In genomic region chr3:13222891-13223573, GRCh38 we compare ENCODE assay signal across 32 cellular contexts.
"Had no signal": no experiment of that assay in that cellular context is flagged by ENCODE, and none has a peak within 500 bp of the region (broad histone marks: within the 10 kb centered on the region; RNA-seq: fewer than 3 reads in every experiment).

No MANE protein-coding gene starts in this region.

- H3K4me3 Mint-ChIP-seq: activated naive CD8-positive, alpha-beta T cell; mesothelial cell of epicardium; naive B cell; stimulated activated naive B cell treated with anti-CD40 and anti-IgM and Interleukin-4, amounts not matched to agents 10 μg/mL and 1 μg/mL and 100 μg/mL, for 72 hours had no signal

- H3K27ac ChIP-seq: colonic mucosa, epithelial cell of prostate, esophagus squamous epithelium, pancreas, prostate gland, sigmoid colon, stomach, tibial artery, upper lobe of right lung, VCaP had no signal

- ATAC-seq: activated CD4-positive, CD25-positive, alpha-beta regulatory T cell treated with anti-CD3 and anti-CD28 coated beads, Interleukin-2, amount 50 U/mL, for 24 hours; stimulated activated naive B cell treated with anti-CD40 and anti-IgM and Interleukin-4, amounts not matched to agents 10 μg/mL and 1 μg/mL and 100 μg/mL, for 72 hours; upper lobe of right lung had no signal

- H3K4me1 Mint-ChIP-seq: mesothelial cell of epicardium, naive B cell had no signal

- H3K27me3 ChIP-seq: colonic mucosa, esophagus squamous epithelium, pancreas, sigmoid colon, stomach, upper lobe of right lung had no signal

- H3K27me3 Mint-ChIP-seq: activated naive CD8-positive, alpha-beta T cell had no signal

- H3K4me3 ChIP-seq: colonic mucosa, esophagus squamous epithelium, pancreas, prostate gland, sigmoid colon, stomach, tibial artery, upper lobe of right lung had no signal

- H3K36me3 Mint-ChIP-seq: activated naive CD8-positive, alpha-beta T cell; mesothelial cell of epicardium; naive B cell; stimulated activated naive B cell treated with anti-CD40 and anti-IgM and Interleukin-4, amounts not matched to agents 10 μg/mL and 1 μg/mL and 100 μg/mL, for 72 hours had no signal

- H3K27ac Mint-ChIP-seq: activated naive CD8-positive, alpha-beta T cell; mesothelial cell of epicardium; nephron progenitor cell; stimulated activated naive B cell treated with anti-CD40 and anti-IgM and Interleukin-4, amounts not matched to agents 10 μg/mL and 1 μg/mL and 100 μg/mL, for 72 hours had no signal

- H3K9me3 ChIP-seq: colonic mucosa, esophagus squamous epithelium, pancreas, prostate gland, sigmoid colon, stomach, tibial artery, upper lobe of right lung had no signal

- H3K36me3 ChIP-seq: colonic mucosa, esophagus squamous epithelium, pancreas, prostate gland, sigmoid colon, stomach, tibial artery, upper lobe of right lung had no signal

- H3K9me3 Mint-ChIP-seq: mesothelial cell of epicardium; naive B cell; nephron progenitor cell; stimulated activated naive B cell treated with anti-CD40 and anti-IgM and Interleukin-4, amounts not matched to agents 10 μg/mL and 1 μg/mL and 100 μg/mL, for 72 hours had no signal

- H3K4me1 ChIP-seq: colonic mucosa, prostate gland, sigmoid colon, stomach, tibial artery, upper lobe of right lung had no signal

- FAIRE-seq: endometrium, islet of Langerhans, pancreas, small intestine, TTC549 had no signal

- DNase-seq: activated CD4-positive, alpha-beta T cell treated with anti-CD3 and anti-CD28 coated beads for 48 hours; activated CD4-positive, alpha-beta T cell treated with anti-CD3 and anti-CD28 coated beads, Interleukin-2, amount 50 U/mL, for 48 hours; activated CD8-positive, alpha-beta memory T cell treated with anti-CD3 and anti-CD28 coated beads for 24 hours; activated effector memory CD4-positive, alpha-beta T cell treated with Interleukin-2 at 50 U/mL for 16 hours; activated naive CD4-positive, alpha-beta T cell treated with Interleukin-2 at 50 U/mL for 16 hours; cerebellar nuclear complex; colonic mucosa; effector CD8-positive, alpha-beta T cell; esophagus squamous epithelium; foreskin melanocyte; naive B cell; nephron progenitor cell; retina; sigmoid colon; small intestine; stimulated activated CD4-positive, alpha-beta T cell treated with anti-CD3 and anti-CD28 coated beads, Interleukin-1b, Interleukin-23, amount 100 ng/mL, for 48 hours; stimulated activated CD4-positive, alpha-beta T cell treated with anti-CD3 and anti-CD28 coated beads, Interleukin-4, amount 100 ng/mL, for 4 hours; stimulated activated naive B cell treated with anti-CD40 and anti-IgM and Interleukin-4, amounts not matched to agents 10 μg/mL and 1 μg/mL and 100 μg/mL, for 72 hours; stomach; T-helper 9 cell; tibial artery; upper lobe of right lung had no signal
